In the genomic region with DNA sequence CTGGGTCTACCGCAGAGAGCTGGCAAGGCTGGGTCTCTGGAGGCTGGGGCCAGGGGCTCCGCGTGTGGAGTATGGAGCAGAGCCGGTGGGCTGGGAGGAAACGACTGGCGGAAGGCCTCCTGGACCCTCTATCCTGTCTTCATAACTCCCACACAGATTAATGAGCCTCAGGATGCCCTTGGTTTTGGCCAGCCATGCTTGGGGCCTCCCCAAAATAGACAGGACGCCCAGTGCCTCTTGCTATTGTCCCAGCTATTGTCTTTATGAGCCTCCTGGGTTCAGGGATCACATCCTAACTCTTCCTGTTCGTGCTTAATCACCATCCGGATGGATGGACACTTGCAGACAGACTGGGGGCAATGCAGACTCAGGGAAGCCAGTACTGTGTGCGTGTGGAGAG, we compare ENCODE assay signal across 10 cellular contexts.
DNase-seq lines count a peak whose midpoint lies in the region; ATAC-seq and TF ChIP-seq lines count a peak whose summit lies in the region.
"Had no signal": no experiment of that assay in that cellular context is flagged by ENCODE, and none has a peak within 500 bp of the region (broad histone marks: within the 10 kb centered on the region; RNA-seq: fewer than 3 reads in every experiment).

No MANE protein-coding gene starts in this region.

- H3K4me3 ChIP-seq in GM23338 (no peak overlapping the region), Panc1 (ENCODE audit: low read depth in 2 of 2, low read length in 2 of 2) (no peak overlapping the region), neural progenitor cell (no peak overlapping the region), Karpas-422 (ENCODE audit: low read length) (no peak overlapping the region)

- H3K4me1 Mint-ChIP-seq in GM23338 (peaks cover 19% of the 10 kb centered on the region), neural progenitor cell (peaks cover 30% of the 10 kb centered on the region)
- H3K4me1 Mint-ChIP-seq: CD8-positive, alpha-beta memory T cell had no signal

- H3K27me3 ChIP-seq in GM23338 (ENCODE audit: insufficient read depth) (no peaks in the 10 kb centered on the region), Panc1 (ENCODE audit: control insufficient read depth, insufficient read depth, low read length) (no peaks in the 10 kb centered on the region), neural progenitor cell (no peaks in the 10 kb centered on the region), Karpas-422 (ENCODE audit: low read length) (no peaks in the 10 kb centered on the region)

- H3K27me3 Mint-ChIP-seq in GM23338 (ENCODE audit: insufficient read depth, low read depth, poor library complexity), result peaks cover 7% of the 10 kb centered on the region
- H3K27me3 Mint-ChIP-seq in neural progenitor cell (ENCODE audit: insufficient read depth, low read depth), result peaks cover 7% of the 10 kb centered on the region
- H3K27me3 Mint-ChIP-seq: CD8-positive, alpha-beta memory T cell had no signal

- H3K79me2 ChIP-seq in GM23338 (replicated peaks; ENCODE audit: insufficient read depth), result no peaks in the 10 kb centered on the region
- no peaks in the 10 kb centered on the region for H3K79me2 ChIP-seq in neural progenitor cell (ENCODE audit: low read depth)
- no peaks in the 10 kb centered on the region for H3K79me2 ChIP-seq in Karpas-422 (ENCODE audit: low read length)

- H3K9me2 ChIP-seq in GM23338 (ENCODE audit: insufficient read depth) (no peaks in the 10 kb centered on the region), Karpas-422 (replicated peaks; ENCODE audit: insufficient read depth, low read length) (no peaks in the 10 kb centered on the region)

- TF ChIP-seq CTCF in GM23338 (conservative IDR thresholded peaks at IDR 0.05; ENCODE audit: low read depth in 2 of 2) (no peak), Panc1 (IDR thresholded peaks at IDR 0.05) (no peak), neural progenitor cell (IDR thresholded peaks at IDR 0.05) (no peak)

- no peak overlapping the region; the same call in 1 of the 2 replicates for H3K4me2 ChIP-seq in GM23338
- H3K4me2 ChIP-seq in neural progenitor cell, result peak overlapping the region; percentile 50
- H3K4me2 ChIP-seq in Karpas-422 (ENCODE audit: low read depth, low read length, poor library complexity, severe bottlenecking), result no peak overlapping the region

- H3K36me3 ChIP-seq in GM23338 (ENCODE audit: insufficient read depth) (no peaks in the 10 kb centered on the region), Panc1 (ENCODE audit: control insufficient read depth, insufficient read depth, low read length) (no peaks in the 10 kb centered on the region), neural progenitor cell (no peaks in the 10 kb centered on the region), Karpas-422 (ENCODE audit: insufficient read depth, low read length) (no peaks in the 10 kb centered on the region)

- H3K36me3 Mint-ChIP-seq in GM23338 (ENCODE audit: low read depth) (no peaks in the 10 kb centered on the region), neural progenitor cell (no peaks in the 10 kb centered on the region)
- H3K36me3 Mint-ChIP-seq: CD8-positive, alpha-beta memory T cell had no signal

- H3K4me1 ChIP-seq in GM23338 (ENCODE audit: insufficient read depth) (no peaks in the 10 kb centered on the region), Panc1 (ENCODE audit: control insufficient read depth, insufficient read depth, low read length) (no peaks in the 10 kb centered on the region), neural progenitor cell (peaks cover 25% of the 10 kb centered on the region), Karpas-422 (ENCODE audit: low read length) (no peaks in the 10 kb centered on the region)

- no peaks in the 10 kb centered on the region for H3K9me3 ChIP-seq in Panc1 (ENCODE audit: control insufficient read depth, insufficient read depth, low read depth, low read length)
- no peaks in the 10 kb centered on the region for H3K9me3 ChIP-seq in neural progenitor cell (ENCODE audit: low read depth)
- H3K9me3 ChIP-seq in Karpas-422 (ENCODE audit: low read length), result no peaks in the 10 kb centered on the region

- CTCF ChIA-PET in Panc1 (lab: Charles Lee), result interaction anchor here (0.6 kb wide), 3 partner anchors 572 to 1695 kb away, joined by 3 to 4 read pairs (median 3); no protein-coding TSS in a partner anchor

- no peaks in the 10 kb centered on the region for H3K9me3 Mint-ChIP-seq in GM23338
- no peaks in the 10 kb centered on the region for H3K9me3 Mint-ChIP-seq in neural progenitor cell
- H3K9me3 Mint-ChIP-seq: CD8-positive, alpha-beta memory T cell had no signal

- ATAC-seq in GM23338 (no peak), Panc1 (peak; percentile 22; the same call in 1 of the 2 replicates)

- H2AFZ ChIP-seq in GM23338 (peak overlapping the region; percentile 93), neural progenitor cell (replicated peaks) (peak overlapping the region; percentile 19), Karpas-422 (ENCODE audit: low read length) (no peak overlapping the region)

- no peak overlapping the region for H3K27ac ChIP-seq in GM23338 (ENCODE audit: low read depth)
- H3K27ac ChIP-seq in Panc1 (ENCODE audit: low read length), result no peak overlapping the region
- peak overlapping the region; percentile 34 for H3K27ac ChIP-seq in neural progenitor cell
- H3K27ac ChIP-seq in Karpas-422 (ENCODE audit: low read length), result no peak overlapping the region

- no peak overlapping the region for H3K4me3 Mint-ChIP-seq in GM23338
- H3K4me3 Mint-ChIP-seq in neural progenitor cell, result no peak overlapping the region
- H3K4me3 Mint-ChIP-seq: CD8-positive, alpha-beta memory T cell had no signal

- DNase-seq in GM23338 (ENCODE audit: low spot score) (no peak), Panc1 (ENCODE audit: low read depth, low spot score) (no peak), left kidney (ENCODE audit: low read depth, low spot score) (peak; percentile 37), neural progenitor cell (ENCODE audit: low spot score) (no peak), T-helper 9 cell (no peak), Karpas-422 (no peak), medulla oblongata (ENCODE audit: extremely low spot score) (no peak)
- DNase-seq: NCI-H2081, NCI-H446 treated with DMSO at 0.1 percent for 48 hours had no signal

- intact Hi-C loops in Panc1 (cut with micrococcal nuclease; ENCODE audit: unreplicated experiment), result no loop called here

- in situ Hi-C loops in Panc1 (cut with HindIII; ENCODE audit: low pct_unique_long_range_greater_than_20kb, low sequenced_read_pairs), result no loop called here

- no TSS peak for BruUV-seq in Panc1 (replicated peaks; lab: Mats Ljungman, UMichigan)

- POLR2A ChIA-PET in Panc1 (lab: Charles Lee), result no interaction called here

- H3K9ac ChIP-seq in neural progenitor cell, result no peak overlapping the region
- H3K9ac ChIP-seq in Karpas-422 (ENCODE audit: low read length), result no peak overlapping the region

- H3F3A ChIP-seq in GM23338 (replicated peaks; ENCODE audit: low read depth), result no peaks in the 10 kb centered on the region
- H3F3A ChIP-seq in neural progenitor cell (ENCODE audit: low read depth), result peaks cover 16% of the 10 kb centered on the region

- H4K20me1 ChIP-seq in GM23338 (replicated peaks; ENCODE audit: insufficient read depth) (no peaks in the 10 kb centered on the region), neural progenitor cell (ENCODE audit: low read depth) (no peaks in the 10 kb centered on the region), Karpas-422 (ENCODE audit: insufficient read depth, low read depth, low read length) (no peaks in the 10 kb centered on the region)

- H3K27ac Mint-ChIP-seq in GM23338 (no peak overlapping the region; the same call in 1 of the 2 replicates), neural progenitor cell (no peak overlapping the region)
